13 cellular contexts compared by ENCODE assay signal in the genomic region with DNA sequence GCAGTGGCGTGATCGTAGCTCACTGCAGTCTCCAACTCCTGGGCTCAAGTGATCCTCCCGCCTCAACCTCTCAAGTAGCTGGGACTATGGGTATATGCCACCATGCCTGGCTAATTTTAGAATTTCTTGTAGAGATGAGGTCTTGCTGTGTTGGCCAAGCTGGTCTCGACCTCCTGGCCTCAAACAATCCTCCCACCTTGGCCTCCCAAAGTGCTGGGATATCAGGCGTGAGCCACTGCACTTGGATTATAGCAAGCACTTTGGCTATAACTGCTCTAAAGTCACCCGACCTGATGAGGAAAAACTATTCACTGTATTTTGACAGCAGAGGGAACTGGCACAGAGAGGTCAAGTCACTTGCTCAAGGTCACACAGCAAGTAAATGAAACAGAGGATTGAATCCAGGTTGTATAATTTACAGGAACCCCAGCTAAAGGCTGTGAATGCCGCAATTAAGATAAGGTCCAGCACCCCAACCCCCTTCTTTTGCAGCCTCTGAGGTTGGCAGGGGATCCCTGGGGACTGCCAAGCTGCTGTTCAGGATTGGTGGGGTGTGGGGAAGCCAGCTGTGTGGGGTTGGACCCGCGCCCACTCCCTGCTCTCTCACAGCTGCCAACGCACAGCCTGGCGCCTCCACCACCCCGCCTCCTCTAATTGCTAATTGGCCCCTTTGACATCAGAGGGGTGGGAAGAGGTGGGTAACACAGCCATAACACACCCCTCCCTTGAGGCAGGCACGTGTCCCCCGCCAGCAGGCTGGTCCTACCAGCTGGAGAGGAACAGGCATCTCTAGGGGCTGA. TPM values are rescaled to one million over a fixed set of nuclear protein-coding genes. Genes with fewer than 3 reads are reported as not detected.
A peak's percentile ranks its signal among the peaks of the same experiment; 100 is the strongest.
DNase-seq lines count a peak whose midpoint lies in the region; ATAC-seq and TF ChIP-seq lines count a peak whose summit lies in the region.
"Had no signal": no experiment of that assay in that cellular context is flagged by ENCODE, and none has a peak within 500 bp of the region (broad histone marks: within the 10 kb centered on the region; RNA-seq: fewer than 3 reads in every experiment).

No MANE protein-coding gene starts in this region.

- H3K27ac Mint-ChIP-seq in CD14-positive monocyte, result peak overlapping the region in 1 of 7 donors; percentile 64
- H3K27ac Mint-ChIP-seq: activated T-helper 17 cell treated with anti-CD3 and anti-CD28 coated beads, Interleukin-2, amount 50 U/mL, for 72 hours; natural killer cell treated with Interleukin-12 subunit alpha and Interleukin-12 subunit beta and Interleukin-15 and Interleukin-18, amount 100 ng/mL, for 72 hours had no signal

- TF ChIP-seq CTCF in fibroblast of villous mesenchyme (IDR thresholded peaks at IDR 0.05; ENCODE audit: insufficient read depth, low read depth, low read length) (no peak), CD14-positive monocyte (IDR thresholded peaks at IDR 0.05) (no peak)

- peak; percentile 25 to 37 for ATAC-seq in right cardiac atrium
- no peak for ATAC-seq in left ventricle myocardium superior
- ATAC-seq in GM21360 (IDR thresholded peaks at IDR 0.05; ENCODE audit: unreplicated experiment), result no peak
- ATAC-seq: activated T-helper 17 cell treated with anti-CD3 and anti-CD28 coated beads, Interleukin-2, amount 50 U/mL, for 72 hours; natural killer cell treated with Interleukin-12 subunit alpha and Interleukin-12 subunit beta and Interleukin-15 and Interleukin-18, amount 100 ng/mL, for 72 hours had no signal

- no peaks in the 10 kb centered on the region for H3K36me3 Mint-ChIP-seq in CD14-positive monocyte
- H3K36me3 Mint-ChIP-seq: natural killer cell treated with Interleukin-12 subunit alpha and Interleukin-12 subunit beta and Interleukin-15 and Interleukin-18, amount 100 ng/mL, for 72 hours had no signal

- no peaks in the 10 kb centered on the region for H3K4me1 Mint-ChIP-seq in CD14-positive monocyte
- H3K4me1 Mint-ChIP-seq: activated T-helper 17 cell treated with anti-CD3 and anti-CD28 coated beads, Interleukin-2, amount 50 U/mL, for 72 hours had no signal

- no peak overlapping the region for H3K4me3 Mint-ChIP-seq in CD14-positive monocyte
- H3K4me3 Mint-ChIP-seq: activated T-helper 17 cell treated with anti-CD3 and anti-CD28 coated beads, Interleukin-2, amount 50 U/mL, for 72 hours; natural killer cell treated with Interleukin-12 subunit alpha and Interleukin-12 subunit beta and Interleukin-15 and Interleukin-18, amount 100 ng/mL, for 72 hours had no signal

- 45% methylated on average over 14 of the region's 14 CpGs for WGBS in right cardiac atrium

- no peaks in the 10 kb centered on the region for H3K27me3 ChIP-seq in right cardiac atrium (ENCODE audit: control insufficient read depth, insufficient read depth)
- H3K27me3 ChIP-seq: vagina had no signal

- no peak overlapping the region for H3K4me3 ChIP-seq in right cardiac atrium (ENCODE audit: low read length)
- no peak overlapping the region for H3K4me3 ChIP-seq in fibroblast of villous mesenchyme (ENCODE audit: low read depth, low read length)
- H3K4me3 ChIP-seq: vagina had no signal

- H3K4me1 ChIP-seq in right cardiac atrium (ENCODE audit: control insufficient read depth, insufficient read depth, low read length), result no peaks in the 10 kb centered on the region
- H3K4me1 ChIP-seq: vagina had no signal

- intact Hi-C loops in right cardiac atrium (cut with DNase I) (no loop called here), left ventricle myocardium superior (cut with micrococcal nuclease) (no loop called here), CD14-positive monocyte (cut with micrococcal nuclease) (no loop called here)

- peaks cover 0 to 2% (median 0%) of the 10 kb centered on the region in 3 donors for H3K27me3 Mint-ChIP-seq in CD14-positive monocyte (ENCODE audit: low read depth in 3 of 3)
- H3K27me3 Mint-ChIP-seq: activated T-helper 17 cell treated with anti-CD3 and anti-CD28 coated beads, Interleukin-2, amount 50 U/mL, for 72 hours; natural killer cell treated with Interleukin-12 subunit alpha and Interleukin-12 subunit beta and Interleukin-15 and Interleukin-18, amount 100 ng/mL, for 72 hours had no signal

- H3K27ac ChIP-seq in right cardiac atrium (ENCODE audit: low read length), result no peak overlapping the region
- H3K27ac ChIP-seq: vagina had no signal

- peaks cover 0 to 2% (median 0%) of the 10 kb centered on the region in 7 donors for H3K9me3 Mint-ChIP-seq in CD14-positive monocyte
- H3K9me3 Mint-ChIP-seq: activated T-helper 17 cell treated with anti-CD3 and anti-CD28 coated beads, Interleukin-2, amount 50 U/mL, for 72 hours; natural killer cell treated with Interleukin-12 subunit alpha and Interleukin-12 subunit beta and Interleukin-15 and Interleukin-18, amount 100 ng/mL, for 72 hours had no signal

- H3K9me3 ChIP-seq in right cardiac atrium (ENCODE audit: control insufficient read depth, low read length), result no peaks in the 10 kb centered on the region
- H3K9me3 ChIP-seq: vagina had no signal

- DNase-seq in right cardiac atrium (no peak), left ventricle myocardium superior (no peak), NCI-H446 (lab: John Stamatoyannopoulos, UW) (peak; percentile 69 to 92), fibroblast of villous mesenchyme (ENCODE audit: low read depth) (peak; percentile 26), DMS53 treated with DMSO at 0.1 percent for 48 hours (lab: John Stamatoyannopoulos, UW; ENCODE audit: unreplicated experiment) (no peak), HK-2 (ENCODE audit: unreplicated experiment) (no peak), CD14-positive monocyte (ENCODE audit: low spot score) (no peak)

RNA-seq across cellular contexts. Expression of gene TMIGD2, which starts 6.0 kb away (rescaled TPM):
- total RNA-seq in right cardiac atrium, result not detected
- polyA plus RNA-seq in right cardiac atrium, result 0.25 TPM
- total RNA-seq in left ventricle myocardium superior, result not detected
- not detected in 2 replicates for total RNA-seq in fibroblast of villous mesenchyme
- under 1 TPM in 1 of 2 donors, not detected in 1; 0.26 TPM for polyA plus RNA-seq in CD14-positive monocyte
- total RNA-seq: M059J, vagina had no signal
- polyA plus RNA-seq: AG04450 had no signal

RNA-seq across cellular contexts. Expression of gene FSD1, which starts 8.2 kb away (rescaled TPM):
- total RNA-seq in right cardiac atrium, result not detected
- polyA plus RNA-seq in right cardiac atrium, result not detected
- not detected for total RNA-seq in left ventricle myocardium superior
- 8.6 and 9.3 TPM in 2 replicates for total RNA-seq in fibroblast of villous mesenchyme
- not detected for polyA plus RNA-seq in CD14-positive monocyte

RNA-seq across cellular contexts. Expression of gene SHD, which starts 17.1 kb away (rescaled TPM):
- total RNA-seq in right cardiac atrium (10 to 100 TPM; 30.5 to 75.1 (median 54.7) TPM), left ventricle myocardium superior (not detected), fibroblast of villous mesenchyme (not detected in 2 replicates)
- polyA plus RNA-seq in right cardiac atrium (23.9 TPM), CD14-positive monocyte (not detected)
- total RNA-seq: activated T-helper 17 cell treated with anti-CD3 and anti-CD28 coated beads, Interleukin-2, amount 50 U/mL, for 72 hours; M059J; natural killer cell treated with Interleukin-12 subunit alpha and Interleukin-12 subunit beta and Interleukin-15 and Interleukin-18, amount 100 ng/mL, for 72 hours; vagina had no signal
- polyA plus RNA-seq: AG04450 had no signal

RNA-seq across cellular contexts. Expression of gene STAP2, which starts 42.5 kb away (rescaled TPM):
- 10 to 100 TPM in 3 of 4 donors, 1 to 10 TPM in 1; 6.7 to 13.9 (median 11.3) TPM for total RNA-seq in right cardiac atrium
- polyA plus RNA-seq in right cardiac atrium, result 7.8 TPM
- 4.2 TPM for total RNA-seq in left ventricle myocardium superior
- 9.9 and 10.6 TPM in 2 replicates for total RNA-seq in fibroblast of villous mesenchyme
- under 1 TPM in 1 of 2 donors, not detected in 1; 0.17 TPM for polyA plus RNA-seq in CD14-positive monocyte

RNA-seq across cellular contexts. Expression of gene MPND, which starts 47.2 kb away (rescaled TPM):
- total RNA-seq in right cardiac atrium (10 to 100 TPM; 22.8 to 25.8 (median 25.2) TPM), left ventricle myocardium superior (19.2 TPM), fibroblast of villous mesenchyme (4.3 and 8.1 TPM in 2 replicates)
- polyA plus RNA-seq in right cardiac atrium (24.9 TPM), CD14-positive monocyte (1 to 10 TPM; 6.5 to 7.0 TPM)

Comparison
In these comparisons a context has a peak if more than half of its experiments do, and no peak if none do; other contexts are left out.
1. ATAC-seq: peak in right cardiac atrium (2 of 2); none in left ventricle myocardium superior (single experiment) and GM21360 (single experiment).
2. RNA of gene SHD, which starts 17.1 kb away (total RNA-seq): 30.5 to 75.1 TPM in right cardiac atrium; not detected in left ventricle myocardium superior (single experiment) and not detected in fibroblast of villous mesenchyme; every median in the first group is over 10 times any median in the second.
3. DNase-seq: peak in NCI-H446 (2 of 2) and fibroblast of villous mesenchyme (single experiment); none in right cardiac atrium (0 of 3), left ventricle myocardium superior (single experiment), DMS53 treated with DMSO at 0.1 percent for 48 hours (single experiment), HK-2 (single experiment) and CD14-positive monocyte (single experiment).